ENCODE assay signal across 16 cellular contexts in genomic region chr1:114753702-114754101, GRCh38. TPM values are rescaled to one million over a fixed set of nuclear protein-coding genes. Genes with fewer than 3 reads are reported as not detected.
DNase-seq lines count a peak whose midpoint lies in the region; ATAC-seq, FAIRE-seq and TF ChIP-seq lines count a peak whose summit lies in the region.
"Not testable (repeated sequence)": the region's sequence is repeated elsewhere in the genome, so short reads cannot be mapped to it uniquely, and the experiment has no call there.
"Had no signal": no experiment of that assay in that cellular context is flagged by ENCODE, and none has a peak within 500 bp of the region (broad histone marks: within the 10 kb centered on the region; RNA-seq: fewer than 3 reads in every experiment).

No MANE protein-coding gene starts in this region.

- H3K18ac ChIP-seq in H9 (ENCODE audit: insufficient read length, low read depth, low read length): not testable (repeated sequence)

- H3K27me3 ChIP-seq in H9 (ENCODE audit: insufficient read depth, low read length); HepG2 (ENCODE audit: control insufficient read depth in 1 of 2, insufficient read depth in 2 of 2, low read length in 2 of 2): not testable (repeated sequence)

- H3K4me2 ChIP-seq in H9 (ENCODE audit: insufficient read depth, insufficient read length, low read length) (peak overlapping the region; percentile 30), OCI-LY7 (ENCODE audit: low read length) (peak overlapping the region; percentile 97)
- H3K4me2 ChIP-seq in HepG2 (ENCODE audit: low read depth, low read length): not testable (repeated sequence)

- FAIRE-seq in HepG2 (lab: Jason Lieb, UNC): not testable (repeated sequence)

- H3K4me3 Mint-ChIP-seq in H9: peak overlapping the region; percentile 8 to 67; a peak in 2 of 5 replicates
- H3K4me3 Mint-ChIP-seq in activated CD4-positive, alpha-beta T cell treated with anti-CD3 and anti-CD28 coated beads, Interleukin-2, amount 10 ng/mL, durations not matched to agents 24 days and 14 days: peak overlapping the region; percentile 99
- H3K4me3 Mint-ChIP-seq in activated naive CD8-positive, alpha-beta T cell treated with anti-CD3 and anti-CD28 coated beads, Interleukin-2, amount 10 ng/mL, durations not matched to agents 7 days and 5 days: peak overlapping the region; percentile 96
- H3K4me3 Mint-ChIP-seq in type B pancreatic cell: not testable (repeated sequence)

- not testable (repeated sequence) for H3K4ac ChIP-seq in H9 (ENCODE audit: low read depth, low read length)

- not testable (repeated sequence) for ATAC-seq in activated naive CD8-positive, alpha-beta T cell treated with anti-CD3 and anti-CD28 coated beads, Interleukin-2, amount 10 ng/mL, durations not matched to agents 7 days and 5 days (ENCODE audit: low read depth); HepG2

- POLR2A ChIA-PET in OCI-LY7 (lab: Charles Lee): interaction anchor here (1.0 kb wide), 1 partner anchor 12 kb away, joined by 3 read pairs; no protein-coding TSS in a partner anchor
- POLR2A ChIA-PET in activated naive CD8-positive, alpha-beta T cell treated with anti-CD3 and anti-CD28 coated beads, Interleukin-2, amount 10 ng/mL, durations not matched to agents 7 days and 5 days (lab: Charles Lee): interaction anchor here (0.9 kb wide), 1 partner anchor 37 kb away, joined by 4 read pairs; the partner anchor contains the start of gene NRAS
- POLR2A ChIA-PET in HepG2 (lab: Yijun Ruan, JAX): not testable (repeated sequence)

- CTCF ChIA-PET in OCI-LY7 (lab: Charles Lee; ENCODE audit: unreplicated experiment); HepG2 (lab: Yijun Ruan, JAX; ENCODE audit: low intra/inter-chr PET ratio, low total read pairs): not testable (repeated sequence)

- H3K36me3 Mint-ChIP-seq in H9 (ENCODE audit: insufficient read depth in 1 of 3, low read depth in 3 of 3) (peaks cover 22 to 51% (median 49%) of the 10 kb centered on the region in 3 experiments), type B pancreatic cell (peaks cover 17% of the 10 kb centered on the region)
- peaks cover 46% of the 10 kb centered on the region for H3K36me3 Mint-ChIP-seq in activated CD4-positive, alpha-beta T cell treated with anti-CD3 and anti-CD28 coated beads, Interleukin-2, amount 10 ng/mL, durations not matched to agents 24 days and 14 days (ENCODE audit: low read depth)
- peaks cover 18% of the 10 kb centered on the region for H3K36me3 Mint-ChIP-seq in activated naive CD8-positive, alpha-beta T cell treated with anti-CD3 and anti-CD28 coated beads, Interleukin-2, amount 10 ng/mL, durations not matched to agents 7 days and 5 days

- not testable (repeated sequence) for H3T11ph ChIP-seq in H9 (ENCODE audit: low read length)

- H2BK15ac ChIP-seq in H9 (ENCODE audit: low read depth, low read length): not testable (repeated sequence)

- H3K9me3 Mint-ChIP-seq in H9; activated CD4-positive, alpha-beta T cell treated with anti-CD3 and anti-CD28 coated beads, Interleukin-2, amount 10 ng/mL, durations not matched to agents 24 days and 14 days; activated naive CD8-positive, alpha-beta T cell treated with anti-CD3 and anti-CD28 coated beads, Interleukin-2, amount 10 ng/mL, durations not matched to agents 7 days and 5 days; type B pancreatic cell: not testable (repeated sequence)

- not testable (repeated sequence) for H3K23me2 ChIP-seq in H9 (ENCODE audit: insufficient read length, low read depth, low read length, poor library complexity, severe bottlenecking)

- H3K56ac ChIP-seq in H9 (ENCODE audit: insufficient read length, low read depth, low read length): not testable (repeated sequence)

- H3K79me1 ChIP-seq in H9 (ENCODE audit: insufficient read depth, low read depth, low read length, poor library complexity, severe bottlenecking): not testable (repeated sequence)

- H3K23ac ChIP-seq in H9 (ENCODE audit: insufficient read length, low read depth, low read length): not testable (repeated sequence)

- not testable (repeated sequence) for H3K14ac ChIP-seq in H9 (ENCODE audit: insufficient read depth, low read length)

- H2AK5ac ChIP-seq in H9 (ENCODE audit: insufficient read length, low read length): not testable (repeated sequence)

- H4K8ac ChIP-seq in H9 (replicated peaks; ENCODE audit: insufficient read length, low read depth, low read length): not testable (repeated sequence)

- not testable (repeated sequence) for H3K27ac Mint-ChIP-seq in H9; activated CD4-positive, alpha-beta T cell treated with anti-CD3 and anti-CD28 coated beads, Interleukin-2, amount 10 ng/mL, durations not matched to agents 24 days and 14 days
- peak overlapping the region; percentile 80 for H3K27ac Mint-ChIP-seq in activated naive CD8-positive, alpha-beta T cell treated with anti-CD3 and anti-CD28 coated beads, Interleukin-2, amount 10 ng/mL, durations not matched to agents 7 days and 5 days
- peak overlapping the region; percentile 50 for H3K27ac Mint-ChIP-seq in type B pancreatic cell

- H3K4me1 Mint-ChIP-seq in H9: peaks cover 52 to 54% of the 10 kb centered on the region in 2 experiments
- peaks cover 73% of the 10 kb centered on the region for H3K4me1 Mint-ChIP-seq in activated CD4-positive, alpha-beta T cell treated with anti-CD3 and anti-CD28 coated beads, Interleukin-2, amount 10 ng/mL, durations not matched to agents 24 days and 14 days
- H3K4me1 Mint-ChIP-seq in activated naive CD8-positive, alpha-beta T cell treated with anti-CD3 and anti-CD28 coated beads, Interleukin-2, amount 10 ng/mL, durations not matched to agents 7 days and 5 days: peaks cover 73% of the 10 kb centered on the region
- H3K4me1 Mint-ChIP-seq in type B pancreatic cell (ENCODE audit: unreplicated experiment): peaks cover 62% of the 10 kb centered on the region

- H4K91ac ChIP-seq in H9 (ENCODE audit: insufficient read length, low read depth, low read length): not testable (repeated sequence)

- not testable (repeated sequence) for H3K27ac ChIP-seq in H9 (ENCODE audit: insufficient read length, low read depth, low read length); HepG2 (ENCODE audit: extremely low read length, insufficient read depth, low read length)
- peak overlapping the region; percentile 84 for H3K27ac ChIP-seq in OCI-LY7 (ENCODE audit: low read depth, low read length, poor library complexity, severe bottlenecking)

- not testable (repeated sequence) for BruUV-seq in OCI-LY7 (replicated peaks; lab: Mats Ljungman, UMichigan); HepG2 (replicated peaks; lab: Mats Ljungman, UMichigan)

- H3K9me3 ChIP-seq in H9 (ENCODE audit: control insufficient read depth, low read depth, low read length); OCI-LY7 (ENCODE audit: low read length); HepG2 (ENCODE audit: low read length): not testable (repeated sequence)

- not testable (repeated sequence) for H2BK20ac ChIP-seq in H9 (ENCODE audit: low read depth, low read length, poor library complexity, severe bottlenecking)

- not testable (repeated sequence) for H3K4me1 ChIP-seq in H9 (ENCODE audit: insufficient read depth, low read length)
- peaks cover 48% of the 10 kb centered on the region for H3K4me1 ChIP-seq in OCI-LY7 (ENCODE audit: insufficient read depth, low read length, poor library complexity, severe bottlenecking)
- peaks cover 54% of the 10 kb centered on the region for H3K4me1 ChIP-seq in HepG2 (ENCODE audit: insufficient read depth, low read length)

- H2AFZ ChIP-seq in H9 (ENCODE audit: low read length); OCI-LY7 (ENCODE audit: low read length); HepG2 (ENCODE audit: low read length): not testable (repeated sequence)

- peak overlapping the region; percentile 90 for H3K4me3 ChIP-seq in OCI-LY7 (ENCODE audit: low read depth, low read length, poor library complexity, severe bottlenecking)
- H3K4me3 ChIP-seq in HepG2 (replicated peaks in 1 of 3; ENCODE audit: insufficient read depth in 1 of 3, low read depth in 2 of 3, low read length in 3 of 3): not testable (repeated sequence)

- H3K9ac ChIP-seq in H9 (ENCODE audit: extremely low read depth, insufficient read length, low read length); HepG2 (ENCODE audit: insufficient read depth, low read depth, low read length): not testable (repeated sequence)

- H3K36me3 ChIP-seq in OCI-LY7 (ENCODE audit: insufficient read depth, low read length) (peaks cover 82% of the 10 kb centered on the region), HepG2 (replicated peaks in 1 of 2; ENCODE audit: control insufficient read depth in 1 of 2, insufficient read depth in 2 of 2, low read length in 2 of 2) (peaks cover 1 to 16% of the 10 kb centered on the region in 2 experiments; a peak in 3 of 5 replicates)

- in situ Hi-C loops in HepG2 (cut with HindIII; ENCODE audit: extremely low pct_ligation_motif_present, low pct_unique_long_range_greater_than_20kb): loop anchor here (5.0 kb wide), 1 partner anchor 36 kb away; the partner anchor contains the start of gene NRAS

- H3K79me2 ChIP-seq in H9 (ENCODE audit: insufficient read depth, low read length) (peaks cover 69% of the 10 kb centered on the region), OCI-LY7 (ENCODE audit: insufficient read depth, low read depth, low read length) (peaks cover 87% of the 10 kb centered on the region), HepG2 (ENCODE audit: insufficient read depth, low read length) (peaks cover 90% of the 10 kb centered on the region)

- H2BK5ac ChIP-seq in H9 (ENCODE audit: insufficient read length, low read length): not testable (repeated sequence)

- WGBS in H9 (ENCODE audit: extremely low coverage, insufficient read length, low lambda C conversion rate): no CpG with 5 or more reads among the region's 6 CpGs
- WGBS in HepG2 (ENCODE audit: low lambda C conversion rate): 95% methylated on average over 6 of the region's 6 CpGs

- not testable (repeated sequence) for H4K5ac ChIP-seq in H9 (ENCODE audit: insufficient read length, low read depth, low read length)

- not testable (repeated sequence) for TF ChIP-seq EP300 in HepG2 (IDR thresholded peaks at IDR 0.05; ENCODE audit: low read depth in 2 of 2, low read length in 2 of 2); HepG2 (CRISPR knock-in tag; IDR thresholded peaks at IDR 0.05; ENCODE audit: borderline replicate concordance)

- H3K27me3 Mint-ChIP-seq in H9 (ENCODE audit: low read depth); activated CD4-positive, alpha-beta T cell treated with anti-CD3 and anti-CD28 coated beads, Interleukin-2, amount 10 ng/mL, durations not matched to agents 24 days and 14 days; activated naive CD8-positive, alpha-beta T cell treated with anti-CD3 and anti-CD28 coated beads, Interleukin-2, amount 10 ng/mL, durations not matched to agents 7 days and 5 days; type B pancreatic cell: not testable (repeated sequence)

- intact Hi-C loops in OCI-LY7 (cut with micrococcal nuclease; ENCODE audit: unreplicated experiment): loop anchor here (5.0 to 10.0 kb wide), 4 partner anchors 36 to 809 kb away; partner anchors contain the start of gene NRAS
- intact Hi-C loops in activated CD4-positive, alpha-beta T cell treated with anti-CD3 and anti-CD28 coated beads, Interleukin-2, amount 10 ng/mL, durations not matched to agents 24 days and 14 days (cut with micrococcal nuclease): loop anchor here (2.0 to 10.0 kb wide), 4 partner anchors 13 to 891 kb away; partner anchors contain the start of gene VANGL1
- intact Hi-C loops in HepG2 (cut with micrococcal nuclease; ENCODE audit: unreplicated experiment): not testable (repeated sequence)

- DNase-seq in H9; OCI-LY7 (ENCODE audit: low spot score); activated CD4-positive, alpha-beta T cell treated with anti-CD3 and anti-CD28 coated beads, Interleukin-2, amount 10 ng/mL, durations not matched to agents 24 days and 14 days; activated naive CD8-positive, alpha-beta T cell treated with anti-CD3 and anti-CD28 coated beads, Interleukin-2, amount 10 ng/mL, durations not matched to agents 7 days and 5 days; HepG2 (ENCODE audit: low spot score); type B pancreatic cell (ENCODE audit: extremely low spot score, unreplicated experiment): not testable (repeated sequence)
- DNase-seq in activated T-cell treated with anti-CD3 and anti-CD28 coated beads, Interleukin-2, amount 50 U/mL, for 48 hours: peak; percentile 33 to 47
- peak; percentile 50 for DNase-seq in stimulated activated CD4-positive, alpha-beta T cell treated with anti-CD3 and anti-CD28 coated beads, Interleukin-15, amount 100 ng/mL, for 24 hours

- TF ChIP-seq CTCF in H9 (conservative IDR thresholded peaks at IDR 0.05); OCI-LY7 (conservative IDR thresholded peaks at IDR 0.05; ENCODE audit: low read length); HepG2 (CRISPR knock-in tag; IDR thresholded peaks at IDR 0.05); type B pancreatic cell (conservative IDR thresholded peaks at IDR 0.05): not testable (repeated sequence)

- H4K20me1 ChIP-seq in H9 (ENCODE audit: control insufficient read depth, insufficient read depth, insufficient read length): not testable (repeated sequence)
- H4K20me1 ChIP-seq in OCI-LY7 (ENCODE audit: insufficient read depth, low read length) (peaks cover 69% of the 10 kb centered on the region), HepG2 (ENCODE audit: insufficient read depth, low read length) (peaks cover 80% of the 10 kb centered on the region)

- not testable (repeated sequence) for H3K9me2 ChIP-seq in OCI-LY7 (ENCODE audit: insufficient read depth, low read length)

- not testable (repeated sequence) for H2BK120ac ChIP-seq in H9 (ENCODE audit: low read depth, low read length, poor library complexity, severe bottlenecking)

- not testable (repeated sequence) for H2BK12ac ChIP-seq in H9 (ENCODE audit: insufficient read length, low read depth, low read length)

- not testable (repeated sequence) for TF ChIP-seq POLR2A in HepG2 (IDR thresholded peaks at IDR 0.05; ENCODE audit: insufficient read depth in 1 of 2, low read depth in 2 of 2, low read length in 2 of 2)

- not testable (repeated sequence) for TF ChIP-seq RAD21 in HepG2 (CRISPR knock-in tag; IDR thresholded peaks at IDR 0.05)

RNA-seq across cellular contexts. Expression of gene CSDE1, which starts 4.1 kb away (rescaled TPM):
- total RNA-seq in H9 (2021) (630 and 645 TPM in 2 replicates), OCI-LY7 (2022) (426 and 456 TPM in 2 replicates), HepG2 (2016; rRNA removed; fragmentation: Illumina TruSeq; extraction: Trizol) (313 and 582 TPM in 2 replicates), type B pancreatic cell (ENCODE audit: low replicate concordance) (532 and 538 TPM in 2 replicates)
- 177 and 223 TPM in 2 replicates for total RNA-seq in OCI-LY7 (2014; rRNA removed; shearing (Covaris generic))
- 418 and 419 TPM in 2 replicates for total RNA-seq in activated CD4-positive, alpha-beta T cell treated with anti-CD3 and anti-CD28 coated beads, Interleukin-2, amount 10 ng/mL, durations not matched to agents 24 days and 14 days
- 100 to 1,000 TPM; 401 to 410 TPM for total RNA-seq in activated naive CD8-positive, alpha-beta T cell treated with anti-CD3 and anti-CD28 coated beads, Interleukin-2, amount 10 ng/mL, durations not matched to agents 7 days and 5 days
- 97.9 and 113 TPM in 2 replicates for total RNA-seq in HepG2 (2016; cell fraction: cytosol; rRNA removed; fragmentation: Illumina TruSeq; extraction: Trizol; ENCODE audit: low read depth)
- total RNA-seq in HepG2 (2016; cell fraction: insoluble cytoplasmic fraction; rRNA removed; fragmentation: Illumina TruSeq; extraction: Trizol): 314 and 565 TPM in 2 replicates
- 270 and 306 TPM in 2 replicates for total RNA-seq in HepG2 (2016; cell fraction: membrane; rRNA removed; fragmentation: Illumina TruSeq; extraction: Trizol)
- 236 and 265 TPM in 2 replicates for total RNA-seq in HepG2 (2016; cell fraction: nucleus; rRNA removed; fragmentation: Illumina TruSeq; extraction: Trizol)
- polyA plus RNA-seq in HepG2 (2011; rRNA removed): 115 and 150 TPM in 2 replicates
- polyA plus RNA-seq in HepG2 (2011; cell fraction: cytosol; rRNA removed): 130 and 182 TPM in 2 replicates
- 88.2 and 91.1 TPM in 2 replicates for polyA plus RNA-seq in HepG2 (2011; cell fraction: nucleus; rRNA removed)
- 455 and 466 TPM in 2 replicates for polyA plus RNA-seq in HepG2 (2012)
- 72.4 and 73.9 TPM in 2 replicates for polyA plus RNA-seq in HepG2 (2016; cell fraction: cytosol; fragmentation: Illumina TruSeq; extraction: Trizol; ENCODE audit: low read depth)
- 382 and 405 TPM in 2 replicates for polyA plus RNA-seq in HepG2 (2016; cell fraction: insoluble cytoplasmic fraction; fragmentation: Illumina TruSeq; extraction: Trizol; ENCODE audit: low read depth)
- polyA plus RNA-seq in HepG2 (2016; cell fraction: membrane; fragmentation: Illumina TruSeq; extraction: Trizol; ENCODE audit: low read depth): 148 and 175 TPM in 2 replicates
- 211 and 222 TPM in 2 replicates for polyA plus RNA-seq in HepG2 (2016; cell fraction: nucleus; fragmentation: Illumina TruSeq; extraction: Trizol; ENCODE audit: insufficient read depth, low read depth)
- 174 and 286 TPM in 2 replicates for polyA minus RNA-seq in HepG2 (2011; rRNA and poly(A)+ RNA removed; ENCODE audit: low replicate concordance)
- 263 and 264 TPM in 2 replicates for polyA minus RNA-seq in HepG2 (2011; cell fraction: cytosol; rRNA and poly(A)+ RNA removed)
- 272 and 276 TPM in 2 replicates for polyA minus RNA-seq in HepG2 (2011; cell fraction: nucleus; rRNA and poly(A)+ RNA removed)

RNA-seq across cellular contexts. Expression of gene SIKE1, which starts 26.8 kb away (rescaled TPM):
- total RNA-seq in H9 (2021) (75.3 and 75.5 TPM in 2 replicates), OCI-LY7 (2022) (71.0 and 75.3 TPM in 2 replicates), HepG2 (2016; rRNA removed; fragmentation: Illumina TruSeq; extraction: Trizol) (58.4 and 97.5 TPM in 2 replicates), type B pancreatic cell (ENCODE audit: low replicate concordance) (64.6 and 69.1 TPM in 2 replicates)
- 123 and 142 TPM in 2 replicates for total RNA-seq in OCI-LY7 (2014; rRNA removed; shearing (Covaris generic))
- total RNA-seq in activated CD4-positive, alpha-beta T cell treated with anti-CD3 and anti-CD28 coated beads, Interleukin-2, amount 10 ng/mL, durations not matched to agents 24 days and 14 days: 64.4 and 65.8 TPM in 2 replicates
- total RNA-seq in activated naive CD8-positive, alpha-beta T cell treated with anti-CD3 and anti-CD28 coated beads, Interleukin-2, amount 10 ng/mL, durations not matched to agents 7 days and 5 days: 10 to 100 TPM; 64.9 to 72.7 TPM
- total RNA-seq in HepG2 (2016; cell fraction: cytosol; rRNA removed; fragmentation: Illumina TruSeq; extraction: Trizol; ENCODE audit: low read depth): 19.0 and 28.0 TPM in 2 replicates
- total RNA-seq in HepG2 (2016; cell fraction: insoluble cytoplasmic fraction; rRNA removed; fragmentation: Illumina TruSeq; extraction: Trizol): 53.5 and 88.0 TPM in 2 replicates
- 42.0 and 48.0 TPM in 2 replicates for total RNA-seq in HepG2 (2016; cell fraction: membrane; rRNA removed; fragmentation: Illumina TruSeq; extraction: Trizol)
- total RNA-seq in HepG2 (2016; cell fraction: nucleus; rRNA removed; fragmentation: Illumina TruSeq; extraction: Trizol): 30.4 and 38.9 TPM in 2 replicates
- polyA plus RNA-seq in HepG2 (2011; rRNA removed): 33.5 and 36.5 TPM in 2 replicates
- 28.5 and 33.7 TPM in 2 replicates for polyA plus RNA-seq in HepG2 (2011; cell fraction: cytosol; rRNA removed)
- 19.4 and 21.6 TPM in 2 replicates for polyA plus RNA-seq in HepG2 (2011; cell fraction: nucleus; rRNA removed)
- polyA plus RNA-seq in HepG2 (2012): 33.5 and 38.3 TPM in 2 replicates
- 21.0 and 30.9 TPM in 2 replicates for polyA plus RNA-seq in HepG2 (2016; cell fraction: cytosol; fragmentation: Illumina TruSeq; extraction: Trizol; ENCODE audit: low read depth)
- polyA plus RNA-seq in HepG2 (2016; cell fraction: insoluble cytoplasmic fraction; fragmentation: Illumina TruSeq; extraction: Trizol; ENCODE audit: low read depth): 48.0 and 55.9 TPM in 2 replicates
- polyA plus RNA-seq in HepG2 (2016; cell fraction: membrane; fragmentation: Illumina TruSeq; extraction: Trizol; ENCODE audit: low read depth): 16.2 and 22.6 TPM in 2 replicates
- 30.6 and 34.2 TPM in 2 replicates for polyA plus RNA-seq in HepG2 (2016; cell fraction: nucleus; fragmentation: Illumina TruSeq; extraction: Trizol; ENCODE audit: insufficient read depth, low read depth)
- 32.6 and 42.5 TPM in 2 replicates for polyA minus RNA-seq in HepG2 (2011; rRNA and poly(A)+ RNA removed; ENCODE audit: low replicate concordance)
- 32.5 and 34.0 TPM in 2 replicates for polyA minus RNA-seq in HepG2 (2011; cell fraction: cytosol; rRNA and poly(A)+ RNA removed)
- 44.3 and 53.9 TPM in 2 replicates for polyA minus RNA-seq in HepG2 (2011; cell fraction: nucleus; rRNA and poly(A)+ RNA removed)

RNA-seq across cellular contexts. Expression of gene NRAS, which starts 37.1 kb away (rescaled TPM):
- total RNA-seq in H9 (2021) (72.9 and 73.4 TPM in 2 replicates), OCI-LY7 (2022) (43.5 and 47.0 TPM in 2 replicates), HepG2 (2016; rRNA removed; fragmentation: Illumina TruSeq; extraction: Trizol) (58.8 and 96.2 TPM in 2 replicates), type B pancreatic cell (ENCODE audit: low replicate concordance) (49.4 and 54.8 TPM in 2 replicates)
- total RNA-seq in OCI-LY7 (2014; rRNA removed; shearing (Covaris generic)): 28.5 and 32.6 TPM in 2 replicates
- 60.7 and 61.4 TPM in 2 replicates for total RNA-seq in activated CD4-positive, alpha-beta T cell treated with anti-CD3 and anti-CD28 coated beads, Interleukin-2, amount 10 ng/mL, durations not matched to agents 24 days and 14 days
- 10 to 100 TPM; 37.4 to 40.2 TPM for total RNA-seq in activated naive CD8-positive, alpha-beta T cell treated with anti-CD3 and anti-CD28 coated beads, Interleukin-2, amount 10 ng/mL, durations not matched to agents 7 days and 5 days
- total RNA-seq in HepG2 (2016; cell fraction: cytosol; rRNA removed; fragmentation: Illumina TruSeq; extraction: Trizol; ENCODE audit: low read depth): 8.6 and 9.7 TPM in 2 replicates
- total RNA-seq in HepG2 (2016; cell fraction: insoluble cytoplasmic fraction; rRNA removed; fragmentation: Illumina TruSeq; extraction: Trizol): 58.1 and 100 TPM in 2 replicates
- 44.9 and 45.2 TPM in 2 replicates for total RNA-seq in HepG2 (2016; cell fraction: membrane; rRNA removed; fragmentation: Illumina TruSeq; extraction: Trizol)
- total RNA-seq in HepG2 (2016; cell fraction: nucleus; rRNA removed; fragmentation: Illumina TruSeq; extraction: Trizol): 26.3 and 29.5 TPM in 2 replicates
- 26.9 and 38.6 TPM in 2 replicates for polyA plus RNA-seq in HepG2 (2011; rRNA removed)
- 16.4 and 26.5 TPM in 2 replicates for polyA plus RNA-seq in HepG2 (2011; cell fraction: cytosol; rRNA removed)
- 5.8 and 7.9 TPM in 2 replicates for polyA plus RNA-seq in HepG2 (2011; cell fraction: nucleus; rRNA removed)
- 27.6 and 33.3 TPM in 2 replicates for polyA plus RNA-seq in HepG2 (2012)
- polyA plus RNA-seq in HepG2 (2016; cell fraction: cytosol; fragmentation: Illumina TruSeq; extraction: Trizol; ENCODE audit: low read depth): 7.5 and 9.2 TPM in 2 replicates
- 91.0 and 103 TPM in 2 replicates for polyA plus RNA-seq in HepG2 (2016; cell fraction: insoluble cytoplasmic fraction; fragmentation: Illumina TruSeq; extraction: Trizol; ENCODE audit: low read depth)
- 30.3 and 31.9 TPM in 2 replicates for polyA plus RNA-seq in HepG2 (2016; cell fraction: membrane; fragmentation: Illumina TruSeq; extraction: Trizol; ENCODE audit: low read depth)
- polyA plus RNA-seq in HepG2 (2016; cell fraction: nucleus; fragmentation: Illumina TruSeq; extraction: Trizol; ENCODE audit: insufficient read depth, low read depth): 33.7 and 34.2 TPM in 2 replicates
- polyA minus RNA-seq in HepG2 (2011; rRNA and poly(A)+ RNA removed; ENCODE audit: low replicate concordance): 19.6 and 37.8 TPM in 2 replicates
- 37.4 and 37.5 TPM in 2 replicates for polyA minus RNA-seq in HepG2 (2011; cell fraction: cytosol; rRNA and poly(A)+ RNA removed)
- polyA minus RNA-seq in HepG2 (2011; cell fraction: nucleus; rRNA and poly(A)+ RNA removed): 24.2 and 29.1 TPM in 2 replicates

RNA-seq across cellular contexts. Expression of gene AMPD1, which starts 58.4 kb away (rescaled TPM):
- total RNA-seq in H9 (2021) (not detected in 2 replicates), OCI-LY7 (2022) (not detected in 2 replicates), HepG2 (2016; rRNA removed; fragmentation: Illumina TruSeq; extraction: Trizol) (not detected in 2 replicates), type B pancreatic cell (ENCODE audit: low replicate concordance) (not detected in 2 replicates)
- total RNA-seq in OCI-LY7 (2014; rRNA removed; shearing (Covaris generic)): not detected in 2 replicates
- total RNA-seq in activated CD4-positive, alpha-beta T cell treated with anti-CD3 and anti-CD28 coated beads, Interleukin-2, amount 10 ng/mL, durations not matched to agents 24 days and 14 days: not detected in 2 replicates
- not detected for total RNA-seq in activated naive CD8-positive, alpha-beta T cell treated with anti-CD3 and anti-CD28 coated beads, Interleukin-2, amount 10 ng/mL, durations not matched to agents 7 days and 5 days
- not detected in 2 replicates for total RNA-seq in HepG2 (2016; cell fraction: cytosol; rRNA removed; fragmentation: Illumina TruSeq; extraction: Trizol; ENCODE audit: low read depth)
- total RNA-seq in HepG2 (2016; cell fraction: insoluble cytoplasmic fraction; rRNA removed; fragmentation: Illumina TruSeq; extraction: Trizol): not detected in 2 replicates
- not detected in 2 replicates for total RNA-seq in HepG2 (2016; cell fraction: membrane; rRNA removed; fragmentation: Illumina TruSeq; extraction: Trizol)
- total RNA-seq in HepG2 (2016; cell fraction: nucleus; rRNA removed; fragmentation: Illumina TruSeq; extraction: Trizol): not detected in 2 replicates
- polyA plus RNA-seq in HepG2 (2011; rRNA removed): not detected in 2 replicates
- polyA plus RNA-seq in HepG2 (2011; cell fraction: cytosol; rRNA removed): not detected in 2 replicates
- polyA plus RNA-seq in HepG2 (2011; cell fraction: nucleus; rRNA removed): not detected in 2 replicates
- not detected in 2 replicates for polyA plus RNA-seq in HepG2 (2012)
- polyA plus RNA-seq in HepG2 (2016; cell fraction: cytosol; fragmentation: Illumina TruSeq; extraction: Trizol; ENCODE audit: low read depth): not detected in 2 replicates
- not detected in 2 replicates for polyA plus RNA-seq in HepG2 (2016; cell fraction: insoluble cytoplasmic fraction; fragmentation: Illumina TruSeq; extraction: Trizol; ENCODE audit: low read depth)
- not detected in 2 replicates for polyA plus RNA-seq in HepG2 (2016; cell fraction: membrane; fragmentation: Illumina TruSeq; extraction: Trizol; ENCODE audit: low read depth)
- not detected in 2 replicates for polyA plus RNA-seq in HepG2 (2016; cell fraction: nucleus; fragmentation: Illumina TruSeq; extraction: Trizol; ENCODE audit: insufficient read depth, low read depth)
- 0.33 TPM in 1 of 2 replicates, not detected in the other for polyA minus RNA-seq in HepG2 (2011; rRNA and poly(A)+ RNA removed; ENCODE audit: low replicate concordance)
- polyA minus RNA-seq in HepG2 (2011; cell fraction: cytosol; rRNA and poly(A)+ RNA removed): not detected in 2 replicates
- not detected in 2 replicates for polyA minus RNA-seq in HepG2 (2011; cell fraction: nucleus; rRNA and poly(A)+ RNA removed)
- total RNA-seq: bronchial epithelial cell; frontal cortex; M059J; mesenteric fat pad; osteoblast; SK-MEL-5; T-helper 2 cell treated with Interferon-gamma antibody and Interleukin-4, amounts not matched to agents 100 ng/mL and 5 ng/mL, for 36 hours; upper lobe of right lung had no signal
